In the genomic region with DNA sequence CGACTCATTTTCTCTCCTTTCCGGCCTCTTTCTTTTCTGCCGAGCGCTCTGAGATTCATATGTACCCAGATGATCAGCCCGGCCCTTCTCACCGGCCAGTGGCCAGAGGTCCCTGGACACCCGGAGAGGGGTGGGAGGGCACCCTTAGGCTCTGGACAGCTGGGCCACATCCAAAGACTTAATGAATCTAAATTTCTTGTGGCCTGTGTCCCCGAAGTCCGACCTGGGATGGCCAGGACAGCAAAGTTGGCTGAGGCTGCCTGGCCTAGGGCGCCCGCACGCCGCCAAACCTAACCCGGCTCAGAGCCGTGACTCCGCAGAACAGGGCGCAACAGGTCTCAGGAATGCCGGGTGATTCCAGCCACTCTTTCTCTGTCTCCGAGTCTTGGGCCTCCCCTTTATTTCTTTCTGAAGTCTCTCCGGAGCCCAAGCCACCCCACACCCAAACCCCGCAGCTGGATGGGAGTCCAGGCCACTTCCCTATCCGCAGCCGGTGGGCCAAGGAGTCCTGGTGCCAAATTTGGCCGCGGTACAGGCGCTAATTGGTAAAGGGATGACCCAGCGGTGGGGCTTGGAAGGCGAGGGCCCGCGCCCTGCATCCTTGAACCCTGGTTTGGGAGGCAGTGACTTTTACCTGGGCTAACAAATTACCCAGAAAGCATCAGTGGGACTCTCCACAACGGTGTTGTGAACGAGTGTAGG, we compare ENCODE assay signal across 1 cellular context.
TF ChIP-seq lines count a peak whose summit lies in the region.

No MANE protein-coding gene starts in this region.

TF ChIP-seq in WTC11, 78 proteins besides CTCF, POLR2A, EP300 and RAD21 (continued from another document):
- TF ChIP-seq, protein P1, sequence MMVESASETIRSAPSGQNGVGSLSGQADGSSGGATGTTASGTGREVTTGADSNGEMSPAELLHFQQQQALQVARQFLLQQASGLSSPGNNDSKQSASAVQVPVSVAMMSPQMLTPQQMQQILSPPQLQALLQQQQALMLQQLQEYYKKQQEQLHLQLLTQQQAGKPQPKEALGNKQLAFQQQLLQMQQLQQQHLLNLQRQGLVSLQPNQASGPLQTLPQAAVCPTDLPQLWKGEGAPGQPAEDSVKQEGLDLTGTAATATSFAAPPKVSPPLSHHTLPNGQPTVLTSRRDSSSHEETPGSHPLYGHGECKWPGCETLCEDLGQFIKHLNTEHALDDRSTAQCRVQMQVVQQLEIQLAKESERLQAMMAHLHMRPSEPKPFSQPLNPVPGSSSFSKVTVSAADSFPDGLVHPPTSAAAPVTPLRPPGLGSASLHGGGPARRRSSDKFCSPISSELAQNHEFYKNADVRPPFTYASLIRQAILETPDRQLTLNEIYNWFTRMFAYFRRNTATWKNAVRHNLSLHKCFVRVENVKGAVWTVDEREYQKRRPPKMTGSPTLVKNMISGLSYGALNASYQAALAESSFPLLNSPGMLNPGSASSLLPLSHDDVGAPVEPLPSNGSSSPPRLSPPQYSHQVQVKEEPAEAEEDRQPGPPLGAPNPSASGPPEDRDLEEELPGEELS (CRISPR knock-in tag; IDR thresholded peaks at IDR 0.05): no peak
- TF ChIP-seq, protein P2, sequence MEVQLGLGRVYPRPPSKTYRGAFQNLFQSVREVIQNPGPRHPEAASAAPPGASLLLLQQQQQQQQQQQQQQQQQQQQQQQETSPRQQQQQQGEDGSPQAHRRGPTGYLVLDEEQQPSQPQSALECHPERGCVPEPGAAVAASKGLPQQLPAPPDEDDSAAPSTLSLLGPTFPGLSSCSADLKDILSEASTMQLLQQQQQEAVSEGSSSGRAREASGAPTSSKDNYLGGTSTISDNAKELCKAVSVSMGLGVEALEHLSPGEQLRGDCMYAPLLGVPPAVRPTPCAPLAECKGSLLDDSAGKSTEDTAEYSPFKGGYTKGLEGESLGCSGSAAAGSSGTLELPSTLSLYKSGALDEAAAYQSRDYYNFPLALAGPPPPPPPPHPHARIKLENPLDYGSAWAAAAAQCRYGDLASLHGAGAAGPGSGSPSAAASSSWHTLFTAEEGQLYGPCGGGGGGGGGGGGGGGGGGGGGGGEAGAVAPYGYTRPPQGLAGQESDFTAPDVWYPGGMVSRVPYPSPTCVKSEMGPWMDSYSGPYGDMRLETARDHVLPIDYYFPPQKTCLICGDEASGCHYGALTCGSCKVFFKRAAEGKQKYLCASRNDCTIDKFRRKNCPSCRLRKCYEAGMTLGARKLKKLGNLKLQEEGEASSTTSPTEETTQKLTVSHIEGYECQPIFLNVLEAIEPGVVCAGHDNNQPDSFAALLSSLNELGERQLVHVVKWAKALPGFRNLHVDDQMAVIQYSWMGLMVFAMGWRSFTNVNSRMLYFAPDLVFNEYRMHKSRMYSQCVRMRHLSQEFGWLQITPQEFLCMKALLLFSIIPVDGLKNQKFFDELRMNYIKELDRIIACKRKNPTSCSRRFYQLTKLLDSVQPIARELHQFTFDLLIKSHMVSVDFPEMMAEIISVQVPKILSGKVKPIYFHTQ (CRISPR knock-in tag; IDR thresholded peaks at IDR 0.05): no peak
- TF ChIP-seq, protein P3, sequence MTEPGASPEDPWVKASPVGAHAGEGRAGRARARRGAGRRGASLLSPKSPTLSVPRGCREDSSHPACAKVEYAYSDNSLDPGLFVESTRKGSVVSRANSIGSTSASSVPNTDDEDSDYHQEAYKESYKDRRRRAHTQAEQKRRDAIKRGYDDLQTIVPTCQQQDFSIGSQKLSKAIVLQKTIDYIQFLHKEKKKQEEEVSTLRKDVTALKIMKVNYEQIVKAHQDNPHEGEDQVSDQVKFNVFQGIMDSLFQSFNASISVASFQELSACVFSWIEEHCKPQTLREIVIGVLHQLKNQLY (CRISPR knock-in tag; IDR thresholded peaks at IDR 0.05): no peak
- TF ChIP-seq, protein P4, sequence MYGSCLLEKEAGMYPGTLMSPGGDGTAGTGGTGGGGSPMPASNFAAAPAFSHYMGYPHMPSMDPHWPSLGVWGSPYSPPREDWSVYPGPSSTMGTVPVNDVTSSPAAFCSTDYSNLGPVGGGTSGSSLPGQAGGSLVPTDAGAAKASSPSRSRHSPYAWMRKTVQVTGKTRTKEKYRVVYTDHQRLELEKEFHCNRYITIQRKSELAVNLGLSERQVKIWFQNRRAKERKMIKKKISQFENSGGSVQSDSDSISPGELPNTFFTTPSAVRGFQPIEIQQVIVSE (CRISPR knock-in tag; IDR thresholded peaks at IDR 0.05; ENCODE audit: borderline replicate concordance): no peak
- no peak for TF ChIP-seq JAZF1 (CRISPR knock-in tag; IDR thresholded peaks at IDR 0.05)
